9 cellular contexts compared by ENCODE assay signal in genomic region chr10:79129361-79129997, GRCh38.
DNase-seq lines count a peak whose midpoint lies in the region; ATAC-seq, FAIRE-seq and TF ChIP-seq lines count a peak whose summit lies in the region.
"Had no signal": no experiment of that assay in that cellular context is flagged by ENCODE, and none has a peak within 500 bp of the region (broad histone marks: within the 10 kb centered on the region; RNA-seq: fewer than 3 reads in every experiment).

No MANE protein-coding gene starts in this region.

- H3K4me3 Mint-ChIP-seq in T-helper 2 cell treated with Interferon-gamma antibody and Interleukin-4, amounts not matched to agents 5 μg/mL and 100 μg/mL, for 36 hours = no peak overlapping the region

- 31% methylated on average over 8 of the region's 8 CpGs for WGBS in A549 (ENCODE audit: missing lambda C conversion rate)
- 28% methylated on average over 8 of the region's 8 CpGs for WGBS in K562 (ENCODE audit: insufficient coverage, low coverage, missing lambda C conversion rate)

- no peaks in the 10 kb centered on the region; the same call in none of the 2 replicates for H4K20me1 ChIP-seq in K562 (replicated peaks; ENCODE audit: control insufficient read depth, insufficient read depth, low read length)

- TF ChIP-seq EP300 in A549 (IDR thresholded peaks at IDR 0.05) (no peak), K562 (IDR thresholded peaks at IDR 0.05; ENCODE audit: low read length) (peak; percentile 61; the same call in 1 of the 2 replicates)

- intact Hi-C loops in K562 (cut with micrococcal nuclease) (loop anchor here (5.0 kb wide), 1 partner anchor 47 kb away; no protein-coding TSS in a partner anchor), left lung (cut with DNase I) (no loop called here), breast epithelium (cut with DNase I; ENCODE audit: low total_unique reads) (no loop called here)

- no peaks in the 10 kb centered on the region for H3K9me3 ChIP-seq in A549
- H3K9me3 ChIP-seq in K562 (replicated peaks; ENCODE audit: control insufficient read depth, insufficient read depth, low read depth, low read length) = no peaks in the 10 kb centered on the region
- no peaks in the 10 kb centered on the region for H3K9me3 ChIP-seq in left lung
- no peaks in the 10 kb centered on the region for H3K9me3 ChIP-seq in breast epithelium

- no peak overlapping the region for H2AFZ ChIP-seq in K562 (ENCODE audit: low read depth, low read length)

- H3K4me1 Mint-ChIP-seq in T-helper 2 cell treated with Interferon-gamma antibody and Interleukin-4, amounts not matched to agents 5 μg/mL and 100 μg/mL, for 36 hours (ENCODE audit: low read depth) = peaks cover 11% of the 10 kb centered on the region

- H3K4me1 ChIP-seq in A549 (peaks cover 95% of the 10 kb centered on the region), K562 (replicated peaks in 1 of 2; ENCODE audit: control insufficient read depth in 2 of 2, insufficient read depth in 2 of 2, low read length in 2 of 2) (peaks cover 81 to 87% of the 10 kb centered on the region in 2 experiments), left lung (peaks cover 32 to 82% of the 10 kb centered on the region in 2 donors), breast epithelium (peaks cover 0 to 9% of the 10 kb centered on the region in 2 donors)

- H3K79me2 ChIP-seq in K562 (ENCODE audit: control insufficient read depth, insufficient read depth, low read length) = peaks cover 18% of the 10 kb centered on the region; the same call in 2 of the 3 replicates

- POLR2A ChIA-PET in A549 (lab: Yijun Ruan, JAX) (no interaction called here), K562 (lab: Yijun Ruan, JAX) (interaction anchor here (2.2 kb wide), 1 partner anchor 14 kb away, joined by 8 read pairs; no protein-coding TSS in a partner anchor)

- H3K9me3 Mint-ChIP-seq in T-helper 2 cell treated with Interferon-gamma antibody and Interleukin-4, amounts not matched to agents 5 μg/mL and 100 μg/mL, for 36 hours = no peaks in the 10 kb centered on the region

- no peak for TF ChIP-seq POLR2A in A549 (IDR thresholded peaks at IDR 0.05; ENCODE audit: low read length)
- no peak for TF ChIP-seq POLR2A in K562 (conservative IDR thresholded peaks at IDR 0.05)
- no peak for TF ChIP-seq POLR2A in breast epithelium (IDR thresholded peaks at IDR 0.05)

- peaks cover 5% of the 10 kb centered on the region for H3K9me1 ChIP-seq in K562 (ENCODE audit: control insufficient read depth, insufficient read depth, low read length)

- 0 out of 5 replicates have a peak, but pooled peaks of 1 of the 2 experiments have one; percentile 28 for TF ChIP-seq RAD21 in A549 (conservative IDR thresholded peaks at IDR 0.05 in 1 of 2, IDR thresholded peaks at IDR 0.05 in 1 of 2)
- TF ChIP-seq RAD21 in K562 (CRISPR knock-in tag; conservative IDR thresholded peaks at IDR 0.05 in 1 of 2, IDR thresholded peaks at IDR 0.05 in 1 of 2) = 0 out of 4 replicates have a peak, but pooled peaks of 1 of the 2 experiments have one; percentile 14

- TF ChIP-seq CTCF in A549 (IDR thresholded peaks at IDR 0.05) = no peak
- 0 out of 6 replicates have a peak, but pooled peaks of 1 of the 3 experiments have one; percentile 5 for TF ChIP-seq CTCF in K562 (IDR thresholded peaks at IDR 0.05 in 2 of 3, conservative IDR thresholded peaks at IDR 0.05 in 1 of 3; ENCODE audit: insufficient read depth in 2 of 3, low read depth in 1 of 3, low read length in 3 of 3)
- TF ChIP-seq CTCF in left lung (IDR thresholded peaks at IDR 0.05) = no peak
- TF ChIP-seq CTCF in breast epithelium (IDR thresholded peaks at IDR 0.05) = no peak

- H3K27me3 ChIP-seq in K562 (ENCODE audit: control insufficient read depth in 2 of 2, insufficient read depth in 2 of 2, low read length in 2 of 2) (no peaks in the 10 kb centered on the region), left lung (no peaks in the 10 kb centered on the region), breast epithelium (no peaks in the 10 kb centered on the region)

- peak overlapping the region; percentile 68 for H3K4me2 ChIP-seq in A549
- no peak overlapping the region for H3K4me2 ChIP-seq in K562 (ENCODE audit: insufficient read depth, low read length)

- BruUV-seq in K562 (replicated peaks; lab: Mats Ljungman, UMichigan) = no TSS peak

- peak in 1 of 2 experiments; percentile 63 for DNase-seq in A549 (ENCODE audit: low read depth in 1 of 2, low spot score in 1 of 2)
- peak; percentile 56 for DNase-seq in KBM-7
- DNase-seq in K562 (ENCODE audit: extremely low read depth in 1 of 4, low spot score in 3 of 4) = peak; percentile 67 to 73 (median 68)
- no peak for DNase-seq in left lung
- no peak for DNase-seq in SHP77 treated with DMSO at 0.1 percent for 48 hours (lab: John Stamatoyannopoulos, UW)
- DNase-seq in T-helper 2 cell treated with Interferon-gamma antibody and Interleukin-4, amounts not matched to agents 5 μg/mL and 100 μg/mL, for 36 hours (ENCODE audit: low spot score) = no peak
- no peak for DNase-seq in breast epithelium (ENCODE audit: low spot score in 2 of 2)
- no peak for DNase-seq in ureter (ENCODE audit: low spot score)
- DNase-seq: cortex of kidney had no signal

- peak overlapping the region in 1 of 2 experiments; percentile 53; a peak in 2 of 4 replicates for H3K9ac ChIP-seq in K562 (ENCODE audit: insufficient read depth in 1 of 2, low read depth in 2 of 2, low read length in 2 of 2)

- CTCF ChIA-PET in A549 (lab: Yijun Ruan, JAX) = interaction anchor here (0.9 to 13.7 kb wide), 9 partner anchors 8 to 65 kb away, joined by 3 to 121 read pairs (median 4); no protein-coding TSS in a partner anchor
- CTCF ChIA-PET in K562 (lab: Yijun Ruan, JAX; ENCODE audit: low intra/inter-chr PET ratio) = no interaction called here

- no peak overlapping the region for H3K4me3 ChIP-seq in A549
- H3K4me3 ChIP-seq in K562 = no peak overlapping the region
- no peak overlapping the region for H3K4me3 ChIP-seq in left lung
- no peak overlapping the region for H3K4me3 ChIP-seq in breast epithelium

- H3K36me3 ChIP-seq in K562 (ENCODE audit: control insufficient read depth, insufficient read depth, low read length) (peaks cover 33% of the 10 kb centered on the region), left lung (peaks cover 0 to 16% of the 10 kb centered on the region in 2 donors), breast epithelium (no peaks in the 10 kb centered on the region)

- no peak overlapping the region for H3K27ac Mint-ChIP-seq in T-helper 2 cell treated with Interferon-gamma antibody and Interleukin-4, amounts not matched to agents 5 μg/mL and 100 μg/mL, for 36 hours

- H3K27me3 Mint-ChIP-seq in T-helper 2 cell treated with Interferon-gamma antibody and Interleukin-4, amounts not matched to agents 5 μg/mL and 100 μg/mL, for 36 hours (ENCODE audit: low read depth) = no peaks in the 10 kb centered on the region

- no peak for FAIRE-seq in A549 (lab: Jason Lieb, UNC)
- FAIRE-seq in K562 (lab: Jason Lieb, UNC) = no peak

- peaks cover 9% of the 10 kb centered on the region for H3K36me3 Mint-ChIP-seq in T-helper 2 cell treated with Interferon-gamma antibody and Interleukin-4, amounts not matched to agents 5 μg/mL and 100 μg/mL, for 36 hours (ENCODE audit: low read depth)

- in situ Hi-C loops in KBM-7 (cut with MboI; ENCODE audit: low pct_unique_long_range_greater_than_20kb, low sequenced_read_pairs) = no loop called here
- in situ Hi-C loops in K562 (cut with MboI) = no loop called here

- H3K27ac ChIP-seq in A549 (peak overlapping the region; percentile 84 to 94), K562 (ENCODE audit: extremely low read depth, low read depth, low read length) (peak overlapping the region; percentile 50; the same call in 1 of the 3 replicates), left lung (peak overlapping the region; percentile 26 to 48), breast epithelium (peak overlapping the region in 1 of 2 donors; percentile 51)

- ATAC-seq in A549 (0 out of 6 replicates have a peak, but pooled peaks of 1 of the 2 experiments have one; percentile 9), K562 (peak; percentile 32), left lung (no peak)

TF ChIP-seq in A549, 52 proteins besides CTCF, POLR2A, EP300 and RAD21:
- TF ChIP-seq JUN (IDR thresholded peaks at IDR 0.05) (peak in 1 of 2 experiments; percentile 47; a peak in 2 of 5 replicates), NPAS2 (CRISPR knock-in tag; IDR thresholded peaks at IDR 0.05; ENCODE audit: borderline replicate concordance) (no peak), CHD2 (IDR thresholded peaks at IDR 0.05; ENCODE audit: low read length, partially characterized antibody) (peak; percentile 48), FOSL2 (IDR thresholded peaks at IDR 0.05) (peak; percentile 42; the same call in 1 of the 2 replicates), FOSL2 (CRISPR knock-in tag; IDR thresholded peaks at IDR 0.05) (peak; percentile 78), HOXB13 (CRISPR knock-in tag; IDR thresholded peaks at IDR 0.05; ENCODE audit: low read depth) (no peak)
TF ChIP-seq in A549: peak in this region for 3.

TF ChIP-seq in K562, 482 proteins besides CTCF, POLR2A, EP300 and RAD21 (continues in another document):
- TF ChIP-seq POU5F1 (IDR thresholded peaks at IDR 0.05; ENCODE audit: borderline replicate concordance, low read depth, low read length, partially characterized antibody) (no peak), THRB (CRISPR knock-in tag; conservative IDR thresholded peaks at IDR 0.05) (no peak), FOXM1 (IDR thresholded peaks at IDR 0.05; ENCODE audit: low read depth) (no peak), FOXM1 (CRISPR knock-in tag; IDR thresholded peaks at IDR 0.05; ENCODE audit: low read depth) (no peak), NR2C1 (IDR thresholded peaks at IDR 0.05) (peak; percentile 18; the same call in 1 of the 2 replicates), NR2C1 (tag; IDR thresholded peaks at IDR 0.05) (peak; percentile 48), ELF2 (CRISPR knock-in tag; IDR thresholded peaks at IDR 0.05) (no peak), FOXK2 (conservative IDR thresholded peaks at IDR 0.05 in 1 of 2, IDR thresholded peaks at IDR 0.05 in 1 of 2; ENCODE audit: low read depth in 2 of 2) (no peak), ZNF175 (CRISPR knock-in tag; IDR thresholded peaks at IDR 0.05; ENCODE audit: low read depth) (no peak)

Comparison
In these comparisons a context has a peak if more than half of its experiments do, and no peak if none do; other contexts are left out.
1. DNase-seq: peak in KBM-7 (single experiment) and K562 (4 of 4); none in left lung (0 of 2), SHP77 treated with DMSO at 0.1 percent for 48 hours (single experiment), T-helper 2 cell treated with Interferon-gamma antibody and Interleukin-4, amounts not matched to agents 5 μg/mL and 100 μg/mL, for 36 hours (single experiment), breast epithelium (0 of 2) and ureter (single experiment).
2. Of the 35 proteins assayed by ChIP-seq in both K562 and A549: peak only in K562: EP300, KDM1A and RNF2; only in A549: none; in both: CHD2; in neither: 27; mixed calls (peak in some experiments, not most) for 4.